ENCODE assay signal across 11 cellular contexts in the genomic region with DNA sequence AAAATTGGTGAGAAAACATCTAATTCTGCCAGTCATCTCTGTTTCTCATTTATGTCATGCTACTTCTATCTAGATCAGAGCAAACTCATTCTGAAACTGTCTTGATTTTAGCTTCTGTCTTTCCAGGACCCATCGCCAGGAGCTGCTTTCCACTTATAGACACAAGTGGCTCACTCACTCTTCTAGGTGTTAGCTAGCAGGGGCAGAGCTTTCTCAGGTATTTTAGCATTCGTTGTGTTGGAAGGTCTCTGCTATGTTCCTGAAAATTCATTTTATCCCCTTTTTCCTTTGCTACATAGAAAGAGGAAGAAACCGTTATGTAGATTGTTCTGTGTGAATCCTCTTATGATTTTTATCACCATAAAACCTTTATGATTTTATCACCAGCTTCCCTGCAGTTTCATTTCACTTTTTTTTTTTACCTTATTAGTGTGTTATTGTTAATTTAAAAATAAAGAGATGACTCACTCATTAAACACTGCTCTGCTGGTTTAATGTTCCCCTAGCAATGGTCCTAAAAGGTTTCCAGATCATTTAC.
A peak's percentile ranks its signal among the peaks of the same experiment; 100 is the strongest.
DNase-seq lines count a peak whose midpoint lies in the region; ATAC-seq and FAIRE-seq lines count a peak whose summit lies in the region.
"Had no signal": no experiment of that assay in that cellular context is flagged by ENCODE, and none has a peak within 500 bp of the region (broad histone marks: within the 10 kb centered on the region; RNA-seq: fewer than 3 reads in every experiment).

No MANE protein-coding gene starts in this region.

- FAIRE-seq in islet of Langerhans (lab: Jason Lieb, UNC), result peak; percentile 82
- FAIRE-seq: D721Med had no signal

- no peak for DNase-seq in SW 1271 (lab: John Stamatoyannopoulos, UW)
- DNase-seq in amygdala (lab: John Stamatoyannopoulos, UW), result no peak
- DNase-seq in stimulated activated CD4-positive, alpha-beta T cell treated with anti-CD3 and anti-CD28 coated beads, Interleukin-4, amount 100 ng/mL, for 4 hours, result no peak
- DNase-seq: mucosa of descending colon, retina had no signal

- ATAC-seq in GM19023 (IDR thresholded peaks at IDR 0.05; ENCODE audit: unreplicated experiment) (peak; percentile 91), GM21723 (IDR thresholded peaks at IDR 0.05; ENCODE audit: unreplicated experiment) (peak; percentile 95), HG03108 (IDR thresholded peaks at IDR 0.05; ENCODE audit: unreplicated experiment) (peak; percentile 94)
- ATAC-seq: mucosa of descending colon, Panc1 had no signal
